In genomic region chr19:32351807-32352630, GRCh38 we compare ENCODE assay signal across 10 cellular contexts. TPM values are rescaled to one million over a fixed set of nuclear protein-coding genes. Genes with fewer than 3 reads are reported as not detected.
DNase-seq lines count a peak whose midpoint lies in the region; ATAC-seq, FAIRE-seq and TF ChIP-seq lines count a peak whose summit lies in the region.
"Had no signal": no experiment of that assay in that cellular context is flagged by ENCODE, and none has a peak within 500 bp of the region (broad histone marks: within the 10 kb centered on the region; RNA-seq: fewer than 3 reads in every experiment).

No MANE protein-coding gene starts in this region.

- no peak overlapping the region for H3K4me2 ChIP-seq in K562 (ENCODE audit: insufficient read depth, low read length)

- no TSS peak for BruUV-seq in Calu3 (replicated peaks; lab: Mats Ljungman, UMichigan)
- BruUV-seq in K562 (replicated peaks; lab: Mats Ljungman, UMichigan): no TSS peak

- CTCF ChIA-PET in Calu3 (lab: Charles Lee): interaction anchor here (0.6 to 1.1 kb wide), 4 partner anchors 17 to 53 kb away, joined by 3 to 7 read pairs (median 4); partner anchors contain the start of gene DPY19L3
- CTCF ChIA-PET in K562 (lab: Yijun Ruan, JAX; ENCODE audit: low intra/inter-chr PET ratio): no interaction called here

- DNase-seq in Calu3 (no peak), NCI-H226 (peak; percentile 54), K562 (ENCODE audit: extremely low read depth in 1 of 4, low spot score in 3 of 4) (no peak), omental fat pad (ENCODE audit: low spot score) (no peak), lower leg skin (ENCODE audit: low spot score in 2 of 2) (no peak), esophagus muscularis mucosa (ENCODE audit: extremely low spot score) (no peak)
- DNase-seq: activated T-cell treated with anti-CD3 and anti-CD28 coated beads for 4 hours, erythroblast had no signal

- peak overlapping the region; percentile 31 for H3K4me3 Mint-ChIP-seq in Calu3 (ENCODE audit: low read depth, unreplicated experiment)

- H3K79me2 ChIP-seq in K562 (ENCODE audit: control insufficient read depth, insufficient read depth, low read length): peaks cover 77% of the 10 kb centered on the region

- no peak overlapping the region for H3K27ac Mint-ChIP-seq in Calu3 (ENCODE audit: unreplicated experiment)

- H3K27me3 Mint-ChIP-seq in Calu3 (ENCODE audit: unreplicated experiment): no peaks in the 10 kb centered on the region

- H3K9me1 ChIP-seq in K562 (ENCODE audit: control insufficient read depth, insufficient read depth, low read length): no peaks in the 10 kb centered on the region

- no peak overlapping the region for H2AFZ ChIP-seq in K562 (ENCODE audit: low read depth, low read length)

- H3K27me3 ChIP-seq in K562 (ENCODE audit: control insufficient read depth in 2 of 2, insufficient read depth in 2 of 2, low read length in 2 of 2): no peaks in the 10 kb centered on the region
- no peaks in the 10 kb centered on the region for H3K27me3 ChIP-seq in esophagus muscularis mucosa

- intact Hi-C loops in Calu3 (cut with micrococcal nuclease; ENCODE audit: unreplicated experiment): no loop called here
- intact Hi-C loops in K562 (cut with micrococcal nuclease): no loop called here
- intact Hi-C loops in lower leg skin (cut with DNase I; ENCODE audit: low total_unique reads): no loop called here
- intact Hi-C loops in esophagus muscularis mucosa (cut with DNase I): no loop called here

- H3K4me1 ChIP-seq in K562 (replicated peaks in 1 of 2; ENCODE audit: control insufficient read depth in 2 of 2, insufficient read depth in 2 of 2, low read length in 2 of 2) (peaks cover 0 to 7% of the 10 kb centered on the region in 2 experiments; a peak in 2 of 5 replicates), esophagus muscularis mucosa (peaks cover 27 to 62% (median 58%) of the 10 kb centered on the region in 4 donors)

- no peaks in the 10 kb centered on the region for H3K9me3 ChIP-seq in K562 (replicated peaks; ENCODE audit: control insufficient read depth, insufficient read depth, low read depth, low read length)
- H3K9me3 ChIP-seq in esophagus muscularis mucosa: no peaks in the 10 kb centered on the region

- no peak overlapping the region for H3K27ac ChIP-seq in K562 (ENCODE audit: extremely low read depth, low read depth, low read length)
- peak overlapping the region in 2 of 4 donors; percentile 25 to 43 for H3K27ac ChIP-seq in esophagus muscularis mucosa (replicated peaks in 1 of 4)

- ATAC-seq in K562 (no peak), omental fat pad (ENCODE audit: low FRiP score) (peak; percentile 25), GM18858 (IDR thresholded peaks at IDR 0.05; ENCODE audit: unreplicated experiment) (no peak), HG03432 (IDR thresholded peaks at IDR 0.05; ENCODE audit: unreplicated experiment) (no peak)

- FAIRE-seq in K562 (lab: Jason Lieb, UNC): no peak

- WGBS in K562 (ENCODE audit: insufficient coverage, low coverage, missing lambda C conversion rate): 47% methylated on average over 2 of the region's 2 CpGs
- WGBS in lower leg skin, 2 donors: 66 to 69% methylated on average over 2 of the region's 2 CpGs
- WGBS in esophagus muscularis mucosa: 68% methylated on average over 2 of the region's 2 CpGs

- H3K9ac ChIP-seq in K562 (ENCODE audit: insufficient read depth in 1 of 2, low read depth in 2 of 2, low read length in 2 of 2): no peak overlapping the region

- H3K9me3 Mint-ChIP-seq in Calu3 (ENCODE audit: low read depth, unreplicated experiment): peaks cover 3% of the 10 kb centered on the region

- no peak for TF ChIP-seq CTCF in Calu3 (IDR thresholded peaks at IDR 0.05; ENCODE audit: unreplicated experiment)
- TF ChIP-seq CTCF in K562 (IDR thresholded peaks at IDR 0.05 in 2 of 3, conservative IDR thresholded peaks at IDR 0.05 in 1 of 3; ENCODE audit: insufficient read depth in 2 of 3, low read depth in 1 of 3, low read length in 3 of 3): no peak
- no peak for TF ChIP-seq CTCF in omental fat pad (IDR thresholded peaks at IDR 0.05)
- TF ChIP-seq CTCF in lower leg skin (IDR thresholded peaks at IDR 0.05): no peak
- TF ChIP-seq CTCF in esophagus muscularis mucosa (IDR thresholded peaks at IDR 0.05): no peak

- TF ChIP-seq POLR2A in K562 (conservative IDR thresholded peaks at IDR 0.05) (no peak), lower leg skin (IDR thresholded peaks at IDR 0.05) (no peak), esophagus muscularis mucosa (IDR thresholded peaks at IDR 0.05; ENCODE audit: low read depth) (no peak)

- in situ Hi-C loops in K562 (cut with MboI): no loop called here

- H3K4me1 Mint-ChIP-seq in Calu3 (ENCODE audit: low read depth, unreplicated experiment): peaks cover 56% of the 10 kb centered on the region

- H4K20me1 ChIP-seq in K562 (replicated peaks; ENCODE audit: control insufficient read depth, insufficient read depth, low read length): no peaks in the 10 kb centered on the region

- peaks cover 49% of the 10 kb centered on the region for H3K36me3 Mint-ChIP-seq in Calu3 (ENCODE audit: insufficient read depth, unreplicated experiment)

- H3K4me3 ChIP-seq in K562 (no peak overlapping the region), lower leg skin (ENCODE audit: low read depth, poor library complexity, severe bottlenecking) (no peak overlapping the region), esophagus muscularis mucosa (no peak overlapping the region)

- POLR2A ChIA-PET in K562 (lab: Yijun Ruan, JAX): interaction anchor here (0.6 to 1.4 kb wide), 3 partner anchors 11 to 222 kb away, joined by 3 read pairs; partner anchors contain the start of gene DPY19L3

- no peak for TF ChIP-seq RAD21 in K562 (CRISPR knock-in tag; conservative IDR thresholded peaks at IDR 0.05 in 1 of 2, IDR thresholded peaks at IDR 0.05 in 1 of 2)

- TF ChIP-seq EP300 in K562 (IDR thresholded peaks at IDR 0.05; ENCODE audit: low read length) (no peak), esophagus muscularis mucosa (IDR thresholded peaks at IDR 0.05) (no peak)

- peaks cover 96% of the 10 kb centered on the region for H3K36me3 ChIP-seq in K562 (ENCODE audit: control insufficient read depth, insufficient read depth, low read length)
- H3K36me3 ChIP-seq in esophagus muscularis mucosa: peaks cover 34 to 61% (median 49%) of the 10 kb centered on the region in 4 donors

RNA-seq across cellular contexts. Expression of gene ZNF507, which starts 6.6 kb away (rescaled TPM):
- total RNA-seq in Calu3 (2022): 31.5 and 34.0 TPM in 2 replicates
- total RNA-seq in K562 (2011; cell fraction: chromatin; rRNA removed; ENCODE audit: low replicate concordance): 20.4 and 74.7 TPM in 2 replicates
- total RNA-seq in K562 (2011; cell fraction: nucleolus; rRNA removed): 9.5 and 13.7 TPM in 2 replicates
- total RNA-seq in K562 (2011; cell fraction: nucleoplasm; rRNA removed): 27.4 and 35.9 TPM in 2 replicates
- 7.8 and 9.2 TPM in 2 replicates for total RNA-seq in K562 (2014; rRNA removed)
- total RNA-seq in K562 (2014; rRNA removed; fragmentation: Illumina TruSeq; extraction: Trizol): 10.4 and 11.8 TPM in 2 replicates
- 9.5 and 10.1 TPM in 2 replicates for total RNA-seq in K562 (2015; rRNA removed; fragmentation: Illumina TruSeq; extraction: Trizol)
- total RNA-seq in K562 (2021): 15.1 and 18.1 TPM in 2 replicates
- 22.4 and 25.0 TPM in 2 replicates for polyA plus RNA-seq in K562 (2011; rRNA removed)
- 6.0 and 11.1 TPM in 2 replicates for polyA plus RNA-seq in K562 (2011; cell fraction: cytosol; rRNA removed)
- 17.7 and 20.0 TPM in 2 replicates for polyA plus RNA-seq in K562 (2011; cell fraction: nucleus; rRNA removed)
- 7.5 and 8.7 TPM in 2 replicates for polyA plus RNA-seq in K562 (2012)
- 16.8 and 17.8 TPM in 2 replicates for polyA plus RNA-seq in K562 (2014; fragmentation: Illumina TruSeq; extraction: Trizol)
- 1 to 10 TPM; 2.9 to 3.2 TPM for polyA plus RNA-seq in K562 (2014; fragmentation: Nextera tagmentation; extraction: Ambion mirVana)
- polyA plus RNA-seq in K562 (2014; rRNA removed): 11.2 and 12.0 TPM in 2 replicates
- polyA minus RNA-seq in K562 (2011; rRNA and poly(A)+ RNA removed): 45.8 and 57.4 TPM in 2 replicates
- polyA minus RNA-seq in K562 (2011; cell fraction: cytosol; rRNA and poly(A)+ RNA removed): 12.8 and 13.5 TPM in 2 replicates
- polyA minus RNA-seq in K562 (2011; cell fraction: nucleus; rRNA and poly(A)+ RNA removed): 18.2 and 29.5 TPM in 2 replicates
- 10 to 100 TPM; 12.2 to 29.6 (median 16.1) TPM for total RNA-seq in omental fat pad
- 10 to 100 TPM in 3 of 4 donors, 1 to 10 TPM in 1; 9.5 to 15.1 (median 13.1) TPM for total RNA-seq in lower leg skin
- 10 to 100 TPM; 12.6 to 19.1 (median 17.9) TPM for total RNA-seq in esophagus muscularis mucosa

RNA-seq across cellular contexts. Expression of gene DPY19L3, which starts 53.6 kb away (rescaled TPM):
- total RNA-seq in Calu3 (2022) (23.8 and 29.4 TPM in 2 replicates), K562 (2014; rRNA removed) (18.8 and 39.7 TPM in 2 replicates), K562 (2014; rRNA removed; fragmentation: Illumina TruSeq; extraction: Trizol) (22.0 and 33.9 TPM in 2 replicates), K562 (2015; rRNA removed; fragmentation: Illumina TruSeq; extraction: Trizol) (19.4 and 20.8 TPM in 2 replicates), K562 (2021) (35.2 and 39.2 TPM in 2 replicates), omental fat pad (10 to 100 TPM; 20.8 to 43.8 (median 34.7) TPM), lower leg skin (10 to 100 TPM; 11.3 to 20.2 (median 13.6) TPM), esophagus muscularis mucosa (10 to 100 TPM; 13.6 to 16.4 (median 14.6) TPM)
- total RNA-seq in K562 (2011; cell fraction: chromatin; rRNA removed; ENCODE audit: low replicate concordance): 95.7 and 203 TPM in 2 replicates
- 66.5 and 77.7 TPM in 2 replicates for total RNA-seq in K562 (2011; cell fraction: nucleolus; rRNA removed)
- 69.9 and 110 TPM in 2 replicates for total RNA-seq in K562 (2011; cell fraction: nucleoplasm; rRNA removed)
- polyA plus RNA-seq in K562 (2011; rRNA removed) (37.2 and 38.3 TPM in 2 replicates), K562 (2014; fragmentation: Illumina TruSeq; extraction: Trizol) (25.0 and 31.5 TPM in 2 replicates), K562 (2014; fragmentation: Nextera tagmentation; extraction: Ambion mirVana) (1 to 10 TPM; 4.7 to 6.0 TPM), K562 (2014; rRNA removed) (30.8 and 32.0 TPM in 2 replicates)
- polyA plus RNA-seq in K562 (2011; cell fraction: cytosol; rRNA removed): 29.9 and 36.1 TPM in 2 replicates
- polyA plus RNA-seq in K562 (2011; cell fraction: nucleus; rRNA removed): 148 and 257 TPM in 2 replicates
- polyA plus RNA-seq in K562 (2012): 13.8 and 24.8 TPM in 2 replicates
- polyA minus RNA-seq in K562 (2011; rRNA and poly(A)+ RNA removed): 77.5 and 87.2 TPM in 2 replicates
- polyA minus RNA-seq in K562 (2011; cell fraction: cytosol; rRNA and poly(A)+ RNA removed): 28.4 and 34.1 TPM in 2 replicates
- polyA minus RNA-seq in K562 (2011; cell fraction: nucleus; rRNA and poly(A)+ RNA removed): 93.3 and 118 TPM in 2 replicates
